ENCODE assay signal across 1 cellular context in genomic region chr4:77342170-77342810, GRCh38.
TF ChIP-seq lines count a peak whose summit lies in the region.

No MANE protein-coding gene starts in this region.

TF ChIP-seq in GM23338, 12 proteins besides CTCF, POLR2A, EP300 and RAD21 (continued from another document):
- no peak for TF ChIP-seq ZNF462 (CRISPR knock-in tag; IDR thresholded peaks at IDR 0.05)
- TF ChIP-seq JUNB (IDR thresholded peaks at IDR 0.05; ENCODE audit: unreplicated experiment), result no peak
- TF ChIP-seq, protein P1, sequence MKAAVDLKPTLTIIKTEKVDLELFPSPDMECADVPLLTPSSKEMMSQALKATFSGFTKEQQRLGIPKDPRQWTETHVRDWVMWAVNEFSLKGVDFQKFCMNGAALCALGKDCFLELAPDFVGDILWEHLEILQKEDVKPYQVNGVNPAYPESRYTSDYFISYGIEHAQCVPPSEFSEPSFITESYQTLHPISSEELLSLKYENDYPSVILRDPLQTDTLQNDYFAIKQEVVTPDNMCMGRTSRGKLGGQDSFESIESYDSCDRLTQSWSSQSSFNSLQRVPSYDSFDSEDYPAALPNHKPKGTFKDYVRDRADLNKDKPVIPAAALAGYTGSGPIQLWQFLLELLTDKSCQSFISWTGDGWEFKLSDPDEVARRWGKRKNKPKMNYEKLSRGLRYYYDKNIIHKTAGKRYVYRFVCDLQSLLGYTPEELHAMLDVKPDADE (IDR thresholded peaks at IDR 0.05), result no peak
